Comparison of ENCODE assay signal across 8 cellular contexts in the genomic region with DNA sequence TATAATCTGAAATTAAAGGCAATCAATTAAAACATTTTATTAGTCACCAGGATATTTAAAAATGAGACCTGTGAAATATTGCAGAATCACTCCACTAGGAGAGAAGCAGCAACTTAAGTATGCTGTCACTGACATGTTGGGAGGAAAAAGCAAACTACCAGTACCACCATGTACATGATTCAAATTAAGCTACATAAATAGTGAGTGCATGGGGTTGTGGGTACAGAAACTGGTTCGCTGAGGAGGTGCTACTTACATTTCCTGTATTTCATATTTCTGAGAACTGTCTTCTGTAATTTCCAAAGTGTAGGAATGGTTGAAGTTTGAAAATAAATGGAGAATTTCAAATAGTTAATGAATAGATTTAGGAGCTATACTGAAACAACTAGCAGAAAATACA. TPM values are rescaled to one million over a fixed set of nuclear protein-coding genes. Genes with fewer than 3 reads are reported as not detected.
DNase-seq lines count a peak whose midpoint lies in the region; ATAC-seq and TF ChIP-seq lines count a peak whose summit lies in the region.
"Had no signal": no experiment of that assay in that cellular context is flagged by ENCODE, and none has a peak within 500 bp of the region (broad histone marks: within the 10 kb centered on the region; RNA-seq: fewer than 3 reads in every experiment).

No MANE protein-coding gene starts in this region.

- H3F3A ChIP-seq in PC-3 (ENCODE audit: low read length, unreplicated experiment): no peaks in the 10 kb centered on the region

- no peaks in the 10 kb centered on the region for H3K9me3 Mint-ChIP-seq in stimulated activated memory B cell treated with anti-CD40 and anti-IgM and Interleukin-4, amounts not matched to agents 10 μg/mL and 1 μg/mL and 100 μg/mL, for 72 hours

- H3K27ac ChIP-seq in PC-3 (ENCODE audit: low read length) (no peak overlapping the region), epithelial cell of prostate (peak overlapping the region; percentile 96)

- no peaks in the 10 kb centered on the region for H3K9me3 ChIP-seq in PC-3 (ENCODE audit: low read length)

- no TSS peak for BruUV-seq in PC-3 (replicated peaks; lab: Mats Ljungman, UMichigan)

- H3K9me2 ChIP-seq in PC-3 (replicated peaks; ENCODE audit: low read length): no peaks in the 10 kb centered on the region

- H3K4me1 Mint-ChIP-seq in stimulated activated memory B cell treated with anti-CD40 and anti-IgM and Interleukin-4, amounts not matched to agents 10 μg/mL and 1 μg/mL and 100 μg/mL, for 72 hours: peaks cover 25% of the 10 kb centered on the region

- POLR2A ChIA-PET in PC-3 (lab: Charles Lee; ENCODE audit: unreplicated experiment): no interaction called here

- H4K20me1 ChIP-seq in PC-3 (ENCODE audit: low read length): no peaks in the 10 kb centered on the region

- H3K4me3 ChIP-seq in PC-3 (ENCODE audit: low read length): 0 out of 2 replicates have a peak overlapping the region, but pooled peaks have one; percentile 95

- H3K4me3 Mint-ChIP-seq in stimulated activated memory B cell treated with anti-CD40 and anti-IgM and Interleukin-4, amounts not matched to agents 10 μg/mL and 1 μg/mL and 100 μg/mL, for 72 hours: peak overlapping the region; percentile 93

- H2AFZ ChIP-seq in PC-3 (ENCODE audit: low read length): no peak overlapping the region

- H3K4me2 ChIP-seq in PC-3 (ENCODE audit: low read length): peak overlapping the region; percentile 96

- H3K36me3 Mint-ChIP-seq in stimulated activated memory B cell treated with anti-CD40 and anti-IgM and Interleukin-4, amounts not matched to agents 10 μg/mL and 1 μg/mL and 100 μg/mL, for 72 hours: no peaks in the 10 kb centered on the region

- intact Hi-C loops in PC-3 (cut with micrococcal nuclease): loop anchor here (5.0 kb wide), 3 partner anchors 442 to 842 kb away; no protein-coding TSS in a partner anchor

- H3K9ac ChIP-seq in PC-3 (ENCODE audit: low read length): no peak overlapping the region

- no peaks in the 10 kb centered on the region for H3K79me2 ChIP-seq in PC-3 (ENCODE audit: low read length)

- peak overlapping the region; percentile 99 for H3K27ac Mint-ChIP-seq in stimulated activated memory B cell treated with anti-CD40 and anti-IgM and Interleukin-4, amounts not matched to agents 10 μg/mL and 1 μg/mL and 100 μg/mL, for 72 hours

- H3K4me1 ChIP-seq in PC-3 (ENCODE audit: insufficient read depth, low read length): peaks cover 47% of the 10 kb centered on the region

- H3K27me3 ChIP-seq in PC-3 (ENCODE audit: low read length): no peaks in the 10 kb centered on the region

- H3K36me3 ChIP-seq in PC-3 (ENCODE audit: low read depth, low read length): no peaks in the 10 kb centered on the region

- CTCF ChIA-PET in PC-3 (lab: Charles Lee): interaction anchor here (0.7 kb wide), 1 partner anchor 553 kb away, joined by 3 read pairs; no protein-coding TSS in a partner anchor

- DNase-seq in PC-3: no peak
- no peak for DNase-seq in epithelial cell of prostate (ENCODE audit: low read depth, low spot score)
- no peak for DNase-seq in activated CD4-positive, CD25-positive, alpha-beta regulatory T cell treated with anti-CD3 and anti-CD28 coated beads, Interleukin-2, amount 50 U/mL, for 72 hours
- no peak for DNase-seq in UCSD-AML1 (lab: John Stamatoyannopoulos, UW; ENCODE audit: unreplicated experiment)
- DNase-seq: activated CD4-positive, alpha-beta T cell treated with anti-CD3 and anti-CD28 coated beads for 1 hour had no signal

- no peak for TF ChIP-seq CTCF in PC-3 (conservative IDR thresholded peaks at IDR 0.05; ENCODE audit: low read depth, low read length)

- H3K27me3 Mint-ChIP-seq in stimulated activated memory B cell treated with anti-CD40 and anti-IgM and Interleukin-4, amounts not matched to agents 10 μg/mL and 1 μg/mL and 100 μg/mL, for 72 hours: no peaks in the 10 kb centered on the region

- peak; percentile 21 for ATAC-seq in GM18520 (IDR thresholded peaks at IDR 0.05; ENCODE audit: unreplicated experiment)
- no peak for ATAC-seq in PC-3
- ATAC-seq in stimulated activated memory B cell treated with anti-CD40 and anti-IgM and Interleukin-4, amounts not matched to agents 10 μg/mL and 1 μg/mL and 100 μg/mL, for 72 hours: no peak
- no peak for ATAC-seq in GM18517 (IDR thresholded peaks at IDR 0.05; ENCODE audit: unreplicated experiment)

RNA-seq across cellular contexts. Expression of a gene that starts 7.9 kb away (rescaled TPM):
- 12.0 and 13.8 TPM in 2 replicates for total RNA-seq in PC-3 (2014; rRNA removed)
